In the genomic region with DNA sequence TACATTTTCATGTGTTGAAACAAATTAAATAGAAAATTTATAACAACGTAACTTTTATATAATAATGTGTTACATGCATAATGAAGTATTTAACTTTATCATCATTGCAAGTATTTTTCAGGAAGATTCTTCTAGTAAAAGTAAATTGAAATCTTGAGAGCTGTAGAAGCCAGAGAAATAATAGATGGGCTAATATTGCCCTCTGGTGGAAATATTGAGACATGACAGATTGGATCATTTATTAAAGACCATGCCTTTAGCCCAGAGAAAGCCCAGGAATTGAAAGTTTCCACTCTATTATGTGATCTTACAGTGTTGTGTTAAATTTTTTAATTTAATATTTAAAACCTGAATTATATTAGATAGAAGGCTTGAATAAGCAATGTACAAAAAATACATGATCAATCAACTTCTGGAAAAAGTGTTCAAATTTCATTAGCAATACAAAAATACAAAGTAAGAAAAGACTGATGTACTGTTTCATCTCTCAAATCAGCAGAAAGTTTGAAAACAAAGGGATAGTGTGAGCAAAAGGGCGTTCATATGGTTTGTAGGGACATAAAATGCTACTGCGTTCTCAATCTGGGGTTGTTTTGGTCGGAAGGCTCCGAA, we compare ENCODE assay signal across 8 cellular contexts.
DNase-seq lines count a peak whose midpoint lies in the region; ATAC-seq, FAIRE-seq and TF ChIP-seq lines count a peak whose summit lies in the region.

No MANE protein-coding gene starts in this region.

- CTCF ChIA-PET in HEK293T (lab: Yijun Ruan, JAX), result no interaction called here

- no peak for ATAC-seq in HG03457 (IDR thresholded peaks at IDR 0.05; ENCODE audit: unreplicated experiment)

- POLR2A ChIA-PET in HEK293T (lab: Yijun Ruan, JAX), result no interaction called here

- FAIRE-seq in urothelium cell line (lab: Jason Lieb, UNC), result no peak

- DNase-seq in ELR (ENCODE audit: low read depth) (peak; percentile 54), HEK293T (ENCODE audit: extremely low spot score) (peak; percentile 38), NCI-H2107 (lab: John Stamatoyannopoulos, UW) (peak; percentile 63), astrocyte of the hippocampus (ENCODE audit: low read depth, low spot score) (peak; percentile 67), iris pigment epithelial cell (ENCODE audit: low read depth) (peak; percentile 25), urothelium cell line (ENCODE audit: low spot score) (peak; percentile 25)
- DNase-seq in activated naive CD4-positive, alpha-beta T cell (lab: John Stamatoyannopoulos, UW), result no peak

TF ChIP-seq in HEK293T, 16 proteins besides CTCF, POLR2A, EP300 and RAD21:
- TF ChIP-seq, protein P1, sequence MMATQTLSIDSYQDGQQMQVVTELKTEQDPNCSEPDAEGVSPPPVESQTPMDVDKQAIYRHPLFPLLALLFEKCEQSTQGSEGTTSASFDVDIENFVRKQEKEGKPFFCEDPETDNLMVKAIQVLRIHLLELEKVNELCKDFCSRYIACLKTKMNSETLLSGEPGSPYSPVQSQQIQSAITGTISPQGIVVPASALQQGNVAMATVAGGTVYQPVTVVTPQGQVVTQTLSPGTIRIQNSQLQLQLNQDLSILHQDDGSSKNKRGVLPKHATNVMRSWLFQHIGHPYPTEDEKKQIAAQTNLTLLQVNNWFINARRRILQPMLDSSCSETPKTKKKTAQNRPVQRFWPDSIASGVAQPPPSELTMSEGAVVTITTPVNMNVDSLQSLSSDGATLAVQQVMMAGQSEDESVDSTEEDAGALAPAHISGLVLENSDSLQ (IDR thresholded peaks at IDR 0.05), result no peak
- TF ChIP-seq CTBP1 (IDR thresholded peaks at IDR 0.05; ENCODE audit: borderline replicate concordance) (no peak), LEF1 (IDR thresholded peaks at IDR 0.05; ENCODE audit: borderline replicate concordance) (no peak), ARNT (IDR thresholded peaks at IDR 0.05) (no peak), HDGF (IDR thresholded peaks at IDR 0.05; ENCODE audit: borderline replicate concordance) (no peak), ZNF384 (IDR thresholded peaks at IDR 0.05) (no peak), FOXK2 (IDR thresholded peaks at IDR 0.05) (no peak), L3MBTL2 (conservative IDR thresholded peaks at IDR 0.05) (no peak), FOXM1 (IDR thresholded peaks at IDR 0.05; ENCODE audit: borderline replicate concordance) (no peak), FOXA1 (IDR thresholded peaks at IDR 0.05) (no peak), NFRKB (IDR thresholded peaks at IDR 0.05) (no peak), SUZ12 (IDR thresholded peaks at IDR 0.05) (no peak), SP1 (IDR thresholded peaks at IDR 0.05) (no peak), ELF4 (IDR thresholded peaks at IDR 0.05) (no peak), TARDBP (IDR thresholded peaks at IDR 0.05) (no peak), BHLHE40 (IDR thresholded peaks at IDR 0.05; ENCODE audit: borderline replicate concordance) (no peak)
TF ChIP-seq in HEK293T: peak in this region for 0.

Comparison
In these comparisons a context has a peak if more than half of its experiments do, and no peak if none do; other contexts are left out.
1. DNase-seq: peak in ELR (single experiment), HEK293T (single experiment), NCI-H2107 (single experiment), astrocyte of the hippocampus (single experiment), iris pigment epithelial cell (single experiment) and urothelium cell line (single experiment); none in activated naive CD4-positive, alpha-beta T cell (0 of 4).